Comparison of ENCODE assay signal across 16 cellular contexts in genomic region chr2:161200327-161200726, GRCh38. TPM values are rescaled to one million over a fixed set of nuclear protein-coding genes. Genes with fewer than 3 reads are reported as not detected.
DNase-seq lines count a peak whose midpoint lies in the region; ATAC-seq and TF ChIP-seq lines count a peak whose summit lies in the region.
"Had no signal": no experiment of that assay in that cellular context is flagged by ENCODE, and none has a peak within 500 bp of the region (broad histone marks: within the 10 kb centered on the region; RNA-seq: fewer than 3 reads in every experiment).

No MANE protein-coding gene starts in this region.

- H3K27me3 Mint-ChIP-seq in activated CD8-positive, alpha-beta T cell treated with anti-CD3 and anti-CD28 coated beads for 36 hours = no peaks in the 10 kb centered on the region
- no peaks in the 10 kb centered on the region for H3K27me3 Mint-ChIP-seq in activated CD8-positive, alpha-beta T cell treated with anti-CD3 and anti-CD28 coated beads, Interleukin-2, amount 10 ng/mL, durations not matched to agents 7 days and 5 days (ENCODE audit: low read depth)
- H3K27me3 Mint-ChIP-seq in natural killer cell (ENCODE audit: low read depth in 2 of 2) = no peaks in the 10 kb centered on the region

- H3K4me1 Mint-ChIP-seq in activated CD8-positive, alpha-beta T cell treated with anti-CD3 and anti-CD28 coated beads for 36 hours (ENCODE audit: low read depth) = peaks cover 29% of the 10 kb centered on the region
- H3K4me1 Mint-ChIP-seq in activated CD8-positive, alpha-beta T cell treated with anti-CD3 and anti-CD28 coated beads, Interleukin-2, amount 10 ng/mL, durations not matched to agents 7 days and 5 days (ENCODE audit: low read depth) = peaks cover 16% of the 10 kb centered on the region
- peaks cover 24 to 35% of the 10 kb centered on the region in 2 donors for H3K4me1 Mint-ChIP-seq in natural killer cell

- H3K27ac Mint-ChIP-seq in activated CD8-positive, alpha-beta T cell treated with anti-CD3 and anti-CD28 coated beads for 36 hours = peak overlapping the region; percentile 82
- no peak overlapping the region for H3K27ac Mint-ChIP-seq in activated CD8-positive, alpha-beta T cell treated with anti-CD3 and anti-CD28 coated beads, Interleukin-2, amount 10 ng/mL, durations not matched to agents 7 days and 5 days
- H3K27ac Mint-ChIP-seq in natural killer cell = peak overlapping the region; percentile 29 to 65
- H3K27ac Mint-ChIP-seq: HFFc6 had no signal

- peaks cover 0 to 34% of the 10 kb centered on the region in 2 donors for H3K36me3 ChIP-seq in gastroesophageal sphincter

- CTCF ChIA-PET in activated CD8-positive, alpha-beta T cell treated with anti-CD3 and anti-CD28 coated beads for 36 hours (lab: Charles Lee) = interaction anchor here (0.7 to 1.1 kb wide), 5 partner anchors 10 to 66 kb away, joined by 3 to 4 read pairs (median 3); no protein-coding TSS in a partner anchor
- CTCF ChIA-PET in activated CD8-positive, alpha-beta T cell treated with anti-CD3 and anti-CD28 coated beads, Interleukin-2, amount 10 ng/mL, durations not matched to agents 7 days and 5 days (lab: Charles Lee) = interaction anchor here (1.5 kb wide), 1 partner anchor 18 kb away, joined by 6 read pairs; no protein-coding TSS in a partner anchor

- intact Hi-C loops in activated CD8-positive, alpha-beta T cell treated with anti-CD3 and anti-CD28 coated beads for 36 hours (cut with micrococcal nuclease) = no loop called here
- intact Hi-C loops in natural killer cell (cut with micrococcal nuclease) = no loop called here

- H3K4me1 ChIP-seq in gastroesophageal sphincter = peaks cover 0 to 3% (median 0%) of the 10 kb centered on the region in 3 donors

- no peak for ATAC-seq in activated CD8-positive, alpha-beta T cell treated with anti-CD3 and anti-CD28 coated beads for 36 hours
- no peak for ATAC-seq in activated CD8-positive, alpha-beta T cell treated with anti-CD3 and anti-CD28 coated beads, Interleukin-2, amount 10 ng/mL, durations not matched to agents 7 days and 5 days
- ATAC-seq in GM21717 (IDR thresholded peaks at IDR 0.05; ENCODE audit: unreplicated experiment) = peak; percentile 38
- ATAC-seq in HG03469 (IDR thresholded peaks at IDR 0.05; ENCODE audit: unreplicated experiment) = peak; percentile 15
- ATAC-seq in natural killer cell = no peak
- ATAC-seq in HG02798 (IDR thresholded peaks at IDR 0.05; ENCODE audit: poor library complexity, unreplicated experiment) = no peak
- ATAC-seq in gastroesophageal sphincter = no peak

- peaks cover 1% of the 10 kb centered on the region for H3K9me3 Mint-ChIP-seq in activated CD8-positive, alpha-beta T cell treated with anti-CD3 and anti-CD28 coated beads for 36 hours
- H3K9me3 Mint-ChIP-seq in activated CD8-positive, alpha-beta T cell treated with anti-CD3 and anti-CD28 coated beads, Interleukin-2, amount 10 ng/mL, durations not matched to agents 7 days and 5 days (ENCODE audit: insufficient read depth) = no peaks in the 10 kb centered on the region
- H3K9me3 Mint-ChIP-seq in natural killer cell = no peaks in the 10 kb centered on the region
- H3K9me3 Mint-ChIP-seq: HFFc6 had no signal

- no peak for TF ChIP-seq EP300 in gastroesophageal sphincter (IDR thresholded peaks at IDR 0.05)

- H3K36me3 Mint-ChIP-seq in activated CD8-positive, alpha-beta T cell treated with anti-CD3 and anti-CD28 coated beads for 36 hours (ENCODE audit: low read depth) = peaks cover 43% of the 10 kb centered on the region
- H3K36me3 Mint-ChIP-seq in activated CD8-positive, alpha-beta T cell treated with anti-CD3 and anti-CD28 coated beads, Interleukin-2, amount 10 ng/mL, durations not matched to agents 7 days and 5 days (ENCODE audit: low read depth) = peaks cover 61% of the 10 kb centered on the region
- H3K36me3 Mint-ChIP-seq in natural killer cell = no peaks in the 10 kb centered on the region

- no peak for TF ChIP-seq POLR2A in gastroesophageal sphincter (IDR thresholded peaks at IDR 0.05)

- H3K27me3 ChIP-seq in gastroesophageal sphincter = no peaks in the 10 kb centered on the region

- H3K9me3 ChIP-seq in gastroesophageal sphincter = no peaks in the 10 kb centered on the region

- peak overlapping the region; percentile 22 for H3K4me3 Mint-ChIP-seq in activated CD8-positive, alpha-beta T cell treated with anti-CD3 and anti-CD28 coated beads for 36 hours
- H3K4me3 Mint-ChIP-seq in activated CD8-positive, alpha-beta T cell treated with anti-CD3 and anti-CD28 coated beads, Interleukin-2, amount 10 ng/mL, durations not matched to agents 7 days and 5 days = no peak overlapping the region
- peak overlapping the region; percentile 41 for H3K4me3 Mint-ChIP-seq in natural killer cell
- H3K4me3 Mint-ChIP-seq: HFFc6 had no signal

- no peak for TF ChIP-seq CTCF in activated CD8-positive, alpha-beta T cell treated with anti-CD3 and anti-CD28 coated beads for 36 hours (IDR thresholded peaks at IDR 0.05)
- TF ChIP-seq CTCF in natural killer cell (IDR thresholded peaks at IDR 0.05) = no peak
- no peak for TF ChIP-seq CTCF in gastroesophageal sphincter (IDR thresholded peaks at IDR 0.05)

- no peak overlapping the region for H3K4me3 ChIP-seq in gastroesophageal sphincter

- WGBS in gastroesophageal sphincter (ENCODE audit: low coverage in 1 of 2), 2 donors = 87 to 90% methylated on average over 3 of the region's 3 CpGs

- no peak overlapping the region for H3K27ac ChIP-seq in gastroesophageal sphincter
- H3K27ac ChIP-seq: parathyroid adenoma had no signal

- DNase-seq in activated CD8-positive, alpha-beta T cell treated with anti-CD3 and anti-CD28 coated beads for 36 hours = no peak
- DNase-seq in activated CD8-positive, alpha-beta T cell treated with anti-CD3 and anti-CD28 coated beads, Interleukin-2, amount 10 ng/mL, durations not matched to agents 7 days and 5 days = no peak
- no peak for DNase-seq in natural killer cell
- no peak for DNase-seq in HuH-7 (ENCODE audit: low spot score)
- DNase-seq: activated effector memory CD4-positive, alpha-beta T cell treated with Interleukin-2 at 50 U/mL for 16 hours; central memory CD4-positive, alpha-beta T cell; HFFc6; hippocampal formation; NCI-H1417; NCI-H510A treated with DMSO at 0.1 percent for 48 hours; SHP77 treated with DMSO at 0.1 percent for 48 hours had no signal

- POLR2A ChIA-PET in activated CD8-positive, alpha-beta T cell treated with anti-CD3 and anti-CD28 coated beads for 36 hours (lab: Charles Lee) = no interaction called here
- POLR2A ChIA-PET in activated CD8-positive, alpha-beta T cell treated with anti-CD3 and anti-CD28 coated beads, Interleukin-2, amount 10 ng/mL, durations not matched to agents 7 days and 5 days (lab: Charles Lee) = no interaction called here

RNA-seq across cellular contexts. Expression of gene TANK, which starts 40.1 kb away (rescaled TPM):
- 10 to 100 TPM; 49.2 to 51.6 TPM for total RNA-seq in activated CD8-positive, alpha-beta T cell treated with anti-CD3 and anti-CD28 coated beads for 36 hours
- total RNA-seq in activated CD8-positive, alpha-beta T cell treated with anti-CD3 and anti-CD28 coated beads, Interleukin-2, amount 10 ng/mL, durations not matched to agents 7 days and 5 days = 10 to 100 TPM; 68.2 to 71.6 TPM
- total RNA-seq in natural killer cell (100 to 1,000 TPM in 1 of 3 donors, 10 to 100 TPM in 2; 68.9 to 121 (median 76.1) TPM), gastroesophageal sphincter (10 to 100 TPM; 48.3 to 88.2 (median 75.6) TPM)

Comparison
In these comparisons a context has a peak if more than half of its experiments do, and no peak if none do; other contexts are left out.
1. ATAC-seq: peak in GM21717 (single experiment) and HG03469 (single experiment); none in activated CD8-positive, alpha-beta T cell treated with anti-CD3 and anti-CD28 coated beads for 36 hours (single experiment), activated CD8-positive, alpha-beta T cell treated with anti-CD3 and anti-CD28 coated beads, Interleukin-2, amount 10 ng/mL, durations not matched to agents 7 days and 5 days (single experiment), natural killer cell (0 of 3), HG02798 (single experiment) and gastroesophageal sphincter (single experiment).